ENCODE assay signal across 30 cellular contexts in the genomic region with DNA sequence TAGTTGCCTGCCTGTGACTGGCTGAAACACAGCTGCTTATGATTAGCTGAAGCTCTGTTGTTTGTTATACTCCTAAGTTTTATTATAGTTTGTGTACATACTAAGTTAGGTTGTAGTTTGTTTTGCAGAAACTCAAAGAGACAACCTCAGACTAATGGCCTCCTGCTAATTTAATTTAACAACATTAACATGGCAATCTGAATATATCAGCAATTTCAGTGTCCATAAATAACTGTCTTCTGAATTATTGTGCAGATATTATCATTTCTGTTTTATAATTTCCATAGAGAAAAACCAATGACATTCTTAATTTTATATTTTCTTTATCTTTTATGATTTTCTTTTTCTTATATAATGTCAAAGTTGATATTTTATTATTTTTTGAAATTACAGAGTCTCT.
"Had no signal": no experiment of that assay in that cellular context is flagged by ENCODE, and none has a peak within 500 bp of the region (broad histone marks: within the 10 kb centered on the region; RNA-seq: fewer than 3 reads in every experiment).

No MANE protein-coding gene starts in this region.

- DNase-seq: activated B cell treated with CpG ODN at 0.5 μM for 24 hours; activated CD4-positive, alpha-beta memory T cell treated with anti-CD3 and anti-CD28 coated beads for 36 hours; activated CD4-positive, alpha-beta T cell treated with anti-CD3 and anti-CD28 coated beads for 4 hours; activated CD4-positive, alpha-beta T cell treated with anti-CD3 and anti-CD28 coated beads, Interleukin-2, amount 10 ng/mL, durations not matched to agents 24 days and 14 days; activated CD4-positive, alpha-beta T cell treated with anti-CD3 and anti-CD28 coated beads, Interleukin-2, amount 50 U/mL, for 1 hour; activated CD4-positive, alpha-beta T cell treated with anti-CD3 and anti-CD28 coated beads, Interleukin-2, amount 50 U/mL, for 4 hours; activated CD4-positive, CD25-positive, alpha-beta regulatory T cell treated with anti-CD3 and anti-CD28 coated beads, Interleukin-2, amount 50 U/mL, for 72 hours; activated CD8-positive, alpha-beta memory T cell treated with anti-CD3 and anti-CD28 coated beads, Interleukin-2, amount 50 U/mL, for 4 hours; activated CD8-positive, alpha-beta T cell treated with anti-CD3 and anti-CD28 coated beads for 36 hours; activated effector memory CD4-positive, alpha-beta T cell treated with anti-CD3 and anti-CD28 coated beads, Interleukin-2, amount 50 U/mL, for 16 hours; activated naive CD4-positive, alpha-beta T cell treated with anti-CD3 and anti-CD28 coated beads, Interleukin-2, amount 10 ng/mL, durations not matched to agents 7 days and 5 days; activated naive CD4-positive, alpha-beta T cell treated with Interleukin-2 at 50 U/mL for 16 hours; activated naive CD8-positive, alpha-beta T cell treated with anti-CD3 and anti-CD28 coated beads, Interleukin-2, amount 10 ng/mL, durations not matched to agents 7 days and 5 days; activated naive CD8-positive, alpha-beta T cell treated with anti-CD3 and anti-CD28 coated beads, Interleukin-2, amount 50 U/mL, for 24 hours; activated T-cell treated with anti-CD3 and anti-CD28 coated beads for 4 hours; activated T-cell treated with anti-CD3 and anti-CD28 coated beads, Interleukin-2, amount 50 U/mL, for 1 hour; activated T-cell treated with anti-CD3 and anti-CD28 coated beads, Interleukin-2, amount 50 U/mL, for 4 hours; activated T-cell treated with anti-CD3 and anti-CD28 coated beads, Interleukin-2, amount 50 U/mL, for 72 hours; amygdala; anterior cingulate cortex; caudate nucleus; cerebellar nuclear complex; T-helper 1 cell; T-helper 2 cell; T-helper 9 cell had no signal

- H3K36me3 ChIP-seq: ascending aorta, cardiac muscle cell had no signal

- H3K4me3 ChIP-seq: ascending aorta, cardiac muscle cell had no signal

- H3K27ac ChIP-seq: ascending aorta, cardiac muscle cell, VCaP had no signal

- H3K27me3 ChIP-seq: ascending aorta, cardiac muscle cell had no signal

- FAIRE-seq: bronchial epithelial cell, TTC549 had no signal

- H3K4me1 ChIP-seq: ascending aorta had no signal

- ATAC-seq: activated CD8-positive, alpha-beta T cell treated with anti-CD3 and anti-CD28 coated beads for 36 hours; activated naive CD8-positive, alpha-beta T cell treated with anti-CD3 and anti-CD28 coated beads, Interleukin-2, amount 50 U/mL, for 24 hours; activated T-cell treated with anti-CD3 and anti-CD28 coated beads, Interleukin-2, amount 50 U/mL, for 4 hours had no signal
